23 cellular contexts compared by ENCODE assay signal in the genomic region with DNA sequence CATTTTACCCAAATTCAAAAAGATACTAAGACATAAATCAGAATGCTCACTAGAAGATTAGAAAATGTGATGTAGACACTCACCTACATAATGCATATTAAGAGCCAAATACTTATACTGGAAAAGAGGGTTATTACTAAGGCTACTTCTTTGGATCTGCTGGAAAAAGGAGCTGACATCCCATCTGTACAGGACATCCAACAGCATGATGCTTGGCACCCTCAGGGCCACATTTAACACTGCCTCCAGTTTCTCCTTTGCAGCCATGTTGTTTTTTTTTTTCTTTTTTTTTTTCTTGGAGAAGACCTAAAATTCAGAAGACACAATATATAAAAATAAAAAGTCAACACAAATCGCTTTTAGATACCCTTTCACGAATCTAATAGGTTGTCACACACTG. TPM values are rescaled to one million over a fixed set of nuclear protein-coding genes. Genes with fewer than 3 reads are reported as not detected.
A peak's percentile ranks its signal among the peaks of the same experiment; 100 is the strongest.
DNase-seq lines count a peak whose midpoint lies in the region; ATAC-seq lines count a peak whose summit lies in the region.
"Had no signal": no experiment of that assay in that cellular context is flagged by ENCODE, and none has a peak within 500 bp of the region (broad histone marks: within the 10 kb centered on the region; RNA-seq: fewer than 3 reads in every experiment).

No MANE protein-coding gene starts in this region.

- DNase-seq in activated T-cell treated with anti-CD3 and anti-CD28 coated beads, Interleukin-2, amount 50 U/mL, for 24 hours: no peak
- DNase-seq in activated T-cell treated with anti-CD3 and anti-CD28 coated beads, Interleukin-2, amount 50 U/mL, for 1 hour: no peak
- DNase-seq in DMS114 treated with DMSO at 0.1 percent for 48 hours (lab: John Stamatoyannopoulos, UW; ENCODE audit: unreplicated experiment): peak; percentile 9
- no peak for DNase-seq in activated T-helper 1 cell treated with anti-CD3 and anti-CD28 coated beads, Interleukin-12 subunit alpha, Interleukin-12 subunit beta, Interleukin-2, Interleukin-4 antibody, amounts not matched to agents 30 ng/mL and 10 ng/mL and 1 ng/mL, durations not matched to agents 14 hours and 24 hours and 36 hours (ENCODE audit: low spot score)
- DNase-seq in naive thymus-derived CD8-positive, alpha-beta T cell: no peak
- no peak for DNase-seq in putamen (ENCODE audit: low spot score)
- no peak for DNase-seq in NOMO-1 treated with dmso at 0.1 percent for 144 hours (lab: John Stamatoyannopoulos, UW; ENCODE audit: unreplicated experiment)
- DNase-seq: activated effector memory CD4-positive, alpha-beta T cell treated with Interleukin-2 at 50 U/mL for 16 hours; adrenal gland; body of pancreas; Caco-2; DMS79 treated with DMSO at 0.1 percent for 48 hours; H9; islet precursor cell; KBM-7; left ventricle myocardium inferior; NCI-H1436 treated with DMSO at 0.1 percent for 48 hours; NCI-H2107; nucleus accumbens; SK-N-SH; transverse colon had no signal

- peak overlapping the region; percentile 29 for H3K4me3 Mint-ChIP-seq in activated T-cell treated with anti-CD3 and anti-CD28 coated beads, Interleukin-2, amount 50 U/mL, for 24 hours
- no peak overlapping the region for H3K4me3 Mint-ChIP-seq in activated T-helper 1 cell treated with anti-CD3 and anti-CD28 coated beads, Interleukin-12 subunit alpha, Interleukin-12 subunit beta, Interleukin-2, Interleukin-4 antibody, amounts not matched to agents 30 ng/mL and 10 ng/mL and 1 ng/mL, durations not matched to agents 14 hours and 24 hours and 36 hours
- H3K4me3 Mint-ChIP-seq in naive thymus-derived CD8-positive, alpha-beta T cell: peak overlapping the region in 9 of 10 donors; percentile 8 to 92 (median 46)
- H3K4me3 Mint-ChIP-seq: B cell, H9 had no signal

- ATAC-seq in naive thymus-derived CD8-positive, alpha-beta T cell: no peak
- no peak for ATAC-seq in HG03280 (IDR thresholded peaks at IDR 0.05; ENCODE audit: unreplicated experiment)
- ATAC-seq: body of pancreas had no signal

- peaks cover 74% of the 10 kb centered on the region for H3K36me3 Mint-ChIP-seq in activated T-cell treated with anti-CD3 and anti-CD28 coated beads, Interleukin-2, amount 50 U/mL, for 24 hours (ENCODE audit: low read depth)
- H3K36me3 Mint-ChIP-seq in activated T-helper 1 cell treated with anti-CD3 and anti-CD28 coated beads, Interleukin-12 subunit alpha, Interleukin-12 subunit beta, Interleukin-2, Interleukin-4 antibody, amounts not matched to agents 30 ng/mL and 10 ng/mL and 1 ng/mL, durations not matched to agents 14 hours and 24 hours and 36 hours (ENCODE audit: low read depth): peaks cover 40% of the 10 kb centered on the region
- peaks cover 0 to 37% (median 0%) of the 10 kb centered on the region in 3 donors for H3K36me3 Mint-ChIP-seq in naive thymus-derived CD8-positive, alpha-beta T cell

- no peaks in the 10 kb centered on the region for H3K9me3 Mint-ChIP-seq in activated T-cell treated with anti-CD3 and anti-CD28 coated beads, Interleukin-2, amount 50 U/mL, for 24 hours
- H3K9me3 Mint-ChIP-seq in activated T-helper 1 cell treated with anti-CD3 and anti-CD28 coated beads, Interleukin-12 subunit alpha, Interleukin-12 subunit beta, Interleukin-2, Interleukin-4 antibody, amounts not matched to agents 30 ng/mL and 10 ng/mL and 1 ng/mL, durations not matched to agents 14 hours and 24 hours and 36 hours: no peaks in the 10 kb centered on the region
- no peaks in the 10 kb centered on the region for H3K9me3 Mint-ChIP-seq in naive thymus-derived CD8-positive, alpha-beta T cell
- H3K9me3 Mint-ChIP-seq: H9 had no signal

- peak overlapping the region; percentile 99 for H3K27ac Mint-ChIP-seq in activated T-cell treated with anti-CD3 and anti-CD28 coated beads, Interleukin-2, amount 50 U/mL, for 24 hours
- H3K27ac Mint-ChIP-seq in activated T-helper 1 cell treated with anti-CD3 and anti-CD28 coated beads, Interleukin-12 subunit alpha, Interleukin-12 subunit beta, Interleukin-2, Interleukin-4 antibody, amounts not matched to agents 30 ng/mL and 10 ng/mL and 1 ng/mL, durations not matched to agents 14 hours and 24 hours and 36 hours: peak overlapping the region; percentile 22
- peak overlapping the region; percentile 38 to 99 (median 88) for H3K27ac Mint-ChIP-seq in naive thymus-derived CD8-positive, alpha-beta T cell
- H3K27ac Mint-ChIP-seq: B cell, H9 had no signal

- H3K27me3 Mint-ChIP-seq in activated T-cell treated with anti-CD3 and anti-CD28 coated beads, Interleukin-2, amount 50 U/mL, for 24 hours: no peaks in the 10 kb centered on the region
- no peaks in the 10 kb centered on the region for H3K27me3 Mint-ChIP-seq in activated T-helper 1 cell treated with anti-CD3 and anti-CD28 coated beads, Interleukin-12 subunit alpha, Interleukin-12 subunit beta, Interleukin-2, Interleukin-4 antibody, amounts not matched to agents 30 ng/mL and 10 ng/mL and 1 ng/mL, durations not matched to agents 14 hours and 24 hours and 36 hours (ENCODE audit: insufficient read depth)
- H3K27me3 Mint-ChIP-seq in naive thymus-derived CD8-positive, alpha-beta T cell: no peaks in the 10 kb centered on the region
- H3K27me3 Mint-ChIP-seq: B cell had no signal

- POLR2A ChIA-PET in naive thymus-derived CD8-positive, alpha-beta T cell (lab: Charles Lee): no interaction called here

- intact Hi-C loops in activated T-helper 1 cell treated with anti-CD3 and anti-CD28 coated beads, Interleukin-12 subunit alpha, Interleukin-12 subunit beta, Interleukin-2, Interleukin-4 antibody, amounts not matched to agents 30 ng/mL and 10 ng/mL and 1 ng/mL, durations not matched to agents 14 hours and 24 hours and 36 hours (cut with micrococcal nuclease): loop anchor here (1.0 to 10.0 kb wide), 2 partner anchors 8 to 1929 kb away; no protein-coding TSS in a partner anchor

- H3K4me1 Mint-ChIP-seq in activated T-cell treated with anti-CD3 and anti-CD28 coated beads, Interleukin-2, amount 50 U/mL, for 24 hours (ENCODE audit: low read depth): peaks cover 78% of the 10 kb centered on the region
- H3K4me1 Mint-ChIP-seq in activated T-helper 1 cell treated with anti-CD3 and anti-CD28 coated beads, Interleukin-12 subunit alpha, Interleukin-12 subunit beta, Interleukin-2, Interleukin-4 antibody, amounts not matched to agents 30 ng/mL and 10 ng/mL and 1 ng/mL, durations not matched to agents 14 hours and 24 hours and 36 hours (ENCODE audit: low read depth): peaks cover 63% of the 10 kb centered on the region
- peaks cover 33 to 90% (median 79%) of the 10 kb centered on the region in 4 donors for H3K4me1 Mint-ChIP-seq in naive thymus-derived CD8-positive, alpha-beta T cell

RNA-seq across cellular contexts. Expression of a gene that starts 6.0 kb away (rescaled TPM):
- total RNA-seq in activated T-helper 1 cell treated with anti-CD3 and anti-CD28 coated beads, Interleukin-12 subunit alpha, Interleukin-12 subunit beta, Interleukin-2, Interleukin-4 antibody, amounts not matched to agents 30 ng/mL and 10 ng/mL and 1 ng/mL, durations not matched to agents 14 hours and 24 hours and 36 hours: 179 TPM in 2 replicates
- 10 to 100 TPM; 46.8 to 54.2 TPM for total RNA-seq in naive thymus-derived CD8-positive, alpha-beta T cell
- 10 to 100 TPM in 1 of 3 donors, 1 to 10 TPM in 2; 6.3 to 11.2 (median 7.4) TPM for polyA plus RNA-seq in naive thymus-derived CD8-positive, alpha-beta T cell

RNA-seq across cellular contexts. Expression of a gene that starts 59.7 kb away (rescaled TPM):
- 30.8 and 32.3 TPM in 2 replicates for total RNA-seq in activated T-helper 1 cell treated with anti-CD3 and anti-CD28 coated beads, Interleukin-12 subunit alpha, Interleukin-12 subunit beta, Interleukin-2, Interleukin-4 antibody, amounts not matched to agents 30 ng/mL and 10 ng/mL and 1 ng/mL, durations not matched to agents 14 hours and 24 hours and 36 hours
- 10 to 100 TPM; 37.8 to 39.6 TPM for total RNA-seq in naive thymus-derived CD8-positive, alpha-beta T cell
- polyA plus RNA-seq in naive thymus-derived CD8-positive, alpha-beta T cell: 10 to 100 TPM; 60.7 to 68.4 (median 64.1) TPM

Comparison
In these comparisons a context has a peak if more than half of its experiments do, and no peak if none do; other contexts are left out.
1. H3K27ac Mint-ChIP-seq: peak in every context shown above with its lines; median percentile 99 in activated T-cell treated with anti-CD3 and anti-CD28 coated beads, Interleukin-2, amount 50 U/mL, for 24 hours; 88 in naive thymus-derived CD8-positive, alpha-beta T cell; 22 in activated T-helper 1 cell treated with anti-CD3 and anti-CD28 coated beads, Interleukin-12 subunit alpha, Interleukin-12 subunit beta, Interleukin-2, Interleukin-4 antibody, amounts not matched to agents 30 ng/mL and 10 ng/mL and 1 ng/mL, durations not matched to agents 14 hours and 24 hours and 36 hours.